ENCODE assay signal across 26 cellular contexts in the genomic region with DNA sequence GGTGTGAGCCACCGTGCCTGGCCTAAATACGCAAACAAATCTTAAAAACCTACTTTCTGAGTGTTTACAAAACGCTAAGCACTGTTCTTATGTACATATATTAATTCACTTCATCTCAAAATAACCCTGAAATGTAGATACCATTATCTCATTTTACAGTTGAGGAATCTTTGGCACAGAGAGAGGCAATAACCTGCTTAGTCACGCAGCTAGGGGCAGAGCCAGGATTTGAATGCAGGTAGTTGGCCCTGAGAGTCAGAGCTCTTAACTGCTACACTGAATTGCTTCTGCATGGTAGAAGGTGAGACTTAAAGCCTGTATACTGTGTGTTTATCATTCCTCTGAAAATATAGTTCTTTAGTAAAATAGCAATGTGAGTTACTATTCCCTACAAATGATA. TPM values are rescaled to one million over a fixed set of nuclear protein-coding genes. Genes with fewer than 3 reads are reported as not detected.
DNase-seq lines count a peak whose midpoint lies in the region; ATAC-seq and TF ChIP-seq lines count a peak whose summit lies in the region.
"Had no signal": no experiment of that assay in that cellular context is flagged by ENCODE, and none has a peak within 500 bp of the region (broad histone marks: within the 10 kb centered on the region; RNA-seq: fewer than 3 reads in every experiment).

No MANE protein-coding gene starts in this region.

- intact Hi-C loops in psoas muscle (cut with DNase I): no loop called here
- intact Hi-C loops in tibial artery (cut with DNase I; ENCODE audit: low total_unique reads): no loop called here

- DNase-seq in Peyer's patch (peak in 1 of 3 donors; percentile 69), psoas muscle (no peak), SK-N-DZ (ENCODE audit: low spot score) (no peak), tibial artery (no peak), nucleus accumbens (lab: John Stamatoyannopoulos, UW) (no peak)
- DNase-seq: activated CD4-positive, alpha-beta T cell treated with anti-CD3 and anti-CD28 coated beads, Interleukin-2, amount 10 ng/mL, durations not matched to agents 24 days and 14 days; activated CD8-positive, alpha-beta memory T cell treated with anti-CD3 and anti-CD28 coated beads, Interleukin-2, amount 10 ng/mL, durations not matched to agents 7 days and 5 days; aorta; CD4-positive, alpha-beta memory T cell; DND-41; effector memory CD4-positive, alpha-beta T cell; Kasumi-1; left lung; midbrain; NCI-H1048; NCI-H2029; NCI-H345; NCI-H82; posterior cingulate gyrus; T-helper 1 cell had no signal

- H3K9me2 ChIP-seq in DOHH2 (replicated peaks; ENCODE audit: control insufficient read depth, low read length): no peaks in the 10 kb centered on the region

- H3K27me3 ChIP-seq in DOHH2 (ENCODE audit: control insufficient read depth, low read length) (no peaks in the 10 kb centered on the region), Peyer's patch (no peaks in the 10 kb centered on the region), esophagus (ENCODE audit: control insufficient read depth in 1 of 2, insufficient read depth in 2 of 2, low read length in 2 of 2) (no peaks in the 10 kb centered on the region), psoas muscle (ENCODE audit: insufficient read depth in 3 of 3, low read length in 2 of 3) (no peaks in the 10 kb centered on the region), tibial artery (no peaks in the 10 kb centered on the region)
- H3K27me3 ChIP-seq: left lung had no signal

- H3K27ac ChIP-seq in DOHH2 (ENCODE audit: low read depth, low read length) (peak overlapping the region; percentile 100), Peyer's patch (peak overlapping the region in 3 of 4 donors; percentile 5 to 71 (median 55)), esophagus (ENCODE audit: low read depth in 2 of 2, low read length in 1 of 2) (peak overlapping the region; percentile 62 to 74), psoas muscle (peak overlapping the region; percentile 73), tibial artery (no peak overlapping the region)
- H3K27ac ChIP-seq: left lung had no signal

- H3K79me2 ChIP-seq in DOHH2 (ENCODE audit: control insufficient read depth, low read length): no peaks in the 10 kb centered on the region

- H4K20me1 ChIP-seq in DOHH2 (ENCODE audit: control insufficient read depth, insufficient read depth, low read depth, low read length): no peaks in the 10 kb centered on the region

- H3K4me2 ChIP-seq in DOHH2 (ENCODE audit: low read length): no peak overlapping the region

- H3K4me3 ChIP-seq in DOHH2 (ENCODE audit: low read length) (no peak overlapping the region), Peyer's patch (no peak overlapping the region), esophagus (ENCODE audit: low read depth in 1 of 2, low read length in 2 of 2) (no peak overlapping the region), psoas muscle (no peak overlapping the region), tibial artery (no peak overlapping the region)
- H3K4me3 ChIP-seq: left lung had no signal

- H3K4me1 ChIP-seq in DOHH2 (ENCODE audit: control insufficient read depth, low read length) (peaks cover 95% of the 10 kb centered on the region), Peyer's patch (peaks cover 0 to 23% (median 3%) of the 10 kb centered on the region in 4 donors), esophagus (ENCODE audit: control insufficient read depth in 2 of 2, insufficient read depth in 2 of 2, low read length in 1 of 2) (peaks cover 0 to 9% of the 10 kb centered on the region in 2 donors), psoas muscle (peaks cover 47% of the 10 kb centered on the region), tibial artery (peaks cover 0 to 10% (median 4%) of the 10 kb centered on the region in 4 donors)

- 46 to 66% methylated on average over 4 of the region's 4 CpGs for WGBS in esophagus, 2 donors
- WGBS in psoas muscle, 3 donors: 55 to 76% (median 61%) methylated on average over 4 of the region's 4 CpGs

- TF ChIP-seq CTCF in DOHH2 (IDR thresholded peaks at IDR 0.05; ENCODE audit: low read depth, low read length, poor library complexity, severe bottlenecking): no peak
- TF ChIP-seq CTCF in Peyer's patch (IDR thresholded peaks at IDR 0.05): peak in 1 of 6 experiments; percentile 9
- no peak for TF ChIP-seq CTCF in psoas muscle (IDR thresholded peaks at IDR 0.05)
- TF ChIP-seq CTCF in tibial artery (IDR thresholded peaks at IDR 0.05): no peak

- peaks cover 33% of the 10 kb centered on the region for H3K36me3 ChIP-seq in DOHH2 (ENCODE audit: control insufficient read depth, low read length)
- H3K36me3 ChIP-seq in Peyer's patch: peaks cover 0 to 26% (median 0%) of the 10 kb centered on the region in 3 donors
- H3K36me3 ChIP-seq in esophagus (ENCODE audit: control insufficient read depth in 2 of 2, insufficient read depth in 2 of 2, low read length in 1 of 2): peaks cover 5 to 6% of the 10 kb centered on the region in 2 donors
- peaks cover 3 to 28% of the 10 kb centered on the region in 2 donors for H3K36me3 ChIP-seq in psoas muscle (ENCODE audit: insufficient read depth in 1 of 2, low read depth in 1 of 2)
- peaks cover 28 to 82% (median 42%) of the 10 kb centered on the region in 3 donors for H3K36me3 ChIP-seq in tibial artery
- H3K36me3 ChIP-seq: left lung had no signal

- ATAC-seq in psoas muscle (peak in 1 of 4 donors; percentile 45), GM18520 (IDR thresholded peaks at IDR 0.05; ENCODE audit: unreplicated experiment) (no peak)
- ATAC-seq: activated CD8-positive, alpha-beta memory T cell treated with anti-CD3 and anti-CD28 coated beads, Interleukin-2, amount 10 ng/mL, durations not matched to agents 7 days and 5 days; activated naive CD4-positive, alpha-beta T cell treated with anti-CD3 and anti-CD28 coated beads, Interleukin-2, amount 50 U/mL, for 72 hours; left lung; sciatic nerve; stimulated activated memory B cell treated with anti-CD40 and anti-IgM and Interleukin-4, amounts not matched to agents 10 μg/mL and 1 μg/mL and 100 μg/mL, for 72 hours had no signal

- TF ChIP-seq POLR2A in Peyer's patch (IDR thresholded peaks at IDR 0.05): no peak

- H3K9me3 ChIP-seq in DOHH2 (ENCODE audit: control insufficient read depth, insufficient read depth, low read length) (no peaks in the 10 kb centered on the region), Peyer's patch (no peaks in the 10 kb centered on the region), esophagus (ENCODE audit: control insufficient read depth in 2 of 2, insufficient read depth in 1 of 2, low read depth in 1 of 2, low read length in 1 of 2) (no peaks in the 10 kb centered on the region), psoas muscle (no peaks in the 10 kb centered on the region), tibial artery (no peaks in the 10 kb centered on the region)
- H3K9me3 ChIP-seq: left lung had no signal

- peaks cover 53% of the 10 kb centered on the region for H3F3A ChIP-seq in DOHH2 (ENCODE audit: control insufficient read depth, insufficient read depth)

RNA-seq across cellular contexts. Expression of a gene that starts 21.9 kb away (rescaled TPM):
- 10 to 100 TPM; 10.2 to 21.4 (median 15.3) TPM for total RNA-seq in Peyer's patch
- polyA plus RNA-seq in esophagus: 10 to 100 TPM; 10.6 to 11.6 TPM
- 10 to 100 TPM in 3 of 4 donors, 1 to 10 TPM in 1; 9.0 to 29.3 (median 18.7) TPM for total RNA-seq in psoas muscle
- polyA plus RNA-seq in psoas muscle: 10 to 100 TPM in 2 of 3 donors, 1 to 10 TPM in 1; 2.3 to 13.4 (median 13.0) TPM
- not detected in 2 replicates for polyA plus RNA-seq in SK-N-DZ (2014; cell fraction: cytosol; rRNA removed)
- 0.02 TPM in 1 of 2 replicates, not detected in the other for polyA plus RNA-seq in SK-N-DZ (2014; cell fraction: nucleus; rRNA removed)
- polyA plus RNA-seq: CD4-positive, alpha-beta memory T cell had no signal

RNA-seq across cellular contexts. Expression of a gene that starts 52.0 kb away (rescaled TPM):
- total RNA-seq in Peyer's patch (100 to 1,000 TPM; 185 to 253 (median 207) TPM), psoas muscle (100 to 1,000 TPM; 139 to 394 (median 224) TPM)
- polyA plus RNA-seq in esophagus (10 to 100 TPM; 81.1 to 91.8 TPM), psoas muscle (100 to 1,000 TPM in 2 of 3 donors, 10 to 100 TPM in 1; 73.6 to 201 (median 142) TPM)
- 106 and 118 TPM in 2 replicates for polyA plus RNA-seq in SK-N-DZ (2014; cell fraction: cytosol; rRNA removed)
- 63.1 and 69.2 TPM in 2 replicates for polyA plus RNA-seq in SK-N-DZ (2014; cell fraction: nucleus; rRNA removed)

Comparison
In these comparisons a context has a peak if more than half of its experiments do, and no peak if none do; other contexts are left out.
1. H3K27ac ChIP-seq: peak in DOHH2 (single experiment), Peyer's patch (3 of 4), esophagus (2 of 2) and psoas muscle (single experiment); none in tibial artery (0 of 2).